ENCODE assay signal across 8 cellular contexts in genomic region chr7:90345548-90346319, GRCh38. TPM values are rescaled to one million over a fixed set of nuclear protein-coding genes. Genes with fewer than 3 reads are reported as not detected.
A peak's percentile ranks its signal among the peaks of the same experiment; 100 is the strongest.
DNase-seq lines count a peak whose midpoint lies in the region; ATAC-seq and TF ChIP-seq lines count a peak whose summit lies in the region.

No MANE protein-coding gene starts in this region.

- POLR2A ChIA-PET in WTC11 (lab: Charles Lee): interaction anchor here (1.3 kb wide), 1 partner anchor 134 kb away, joined by 5 read pairs; the partner anchor contains the start of gene STEAP2

- TF ChIP-seq CTCF in WTC11 (IDR thresholded peaks at IDR 0.05) (no peak), foreskin fibroblast (IDR thresholded peaks at IDR 0.05; ENCODE audit: low read depth, low read length) (no peak), neural crest cell (conservative IDR thresholded peaks at IDR 0.05) (no peak), GM10266 (IDR thresholded peaks at IDR 0.05; ENCODE audit: control insufficient read depth, insufficient read depth, low read depth, missing control alignments) (no peak)

- H3K4me1 Mint-ChIP-seq in WTC11: peaks cover 9% of the 10 kb centered on the region
- peaks cover 35% of the 10 kb centered on the region for H3K4me1 Mint-ChIP-seq in neural crest cell

- H3K36me3 Mint-ChIP-seq in WTC11: no peaks in the 10 kb centered on the region
- H3K36me3 Mint-ChIP-seq in neural crest cell (ENCODE audit: low read depth): no peaks in the 10 kb centered on the region

- H3K27me3 Mint-ChIP-seq in WTC11 (ENCODE audit: low read depth) (no peaks in the 10 kb centered on the region), neural crest cell (ENCODE audit: low read depth) (no peaks in the 10 kb centered on the region)

- ATAC-seq in GM21390 (IDR thresholded peaks at IDR 0.05; ENCODE audit: unreplicated experiment) (peak; percentile 21), WTC11 (peak; percentile 19)

- peak overlapping the region; percentile 89 for H3K27ac Mint-ChIP-seq in WTC11
- peak overlapping the region; percentile 98 for H3K27ac Mint-ChIP-seq in neural crest cell (ENCODE audit: unreplicated experiment)

- DNase-seq in ELF-1 (ENCODE audit: low read depth, low spot score) (peak; percentile 29), HS-5 (ENCODE audit: low read depth) (peak; percentile 10), WTC11 (ENCODE audit: low spot score) (no peak), foreskin fibroblast (peak; percentile 31 to 59), neural crest cell (ENCODE audit: low read depth, low spot score) (no peak), GM10266 (ENCODE audit: extremely low spot score) (no peak), NCI-H774 (lab: John Stamatoyannopoulos, UW) (no peak)

- CTCF ChIA-PET in WTC11 (lab: Charles Lee): interaction anchor here (0.7 to 1.7 kb wide), 9 partner anchors 26 to 191 kb away, joined by 3 to 15 read pairs (median 4); partner anchors contain the start of genes CLDN12, STEAP1 and STEAP2

- peak overlapping the region; percentile 91 for H3K4me3 Mint-ChIP-seq in WTC11
- H3K4me3 Mint-ChIP-seq in neural crest cell: peak overlapping the region; percentile 100

- H3K4me3 ChIP-seq in foreskin fibroblast (ENCODE audit: low read depth in 1 of 2, low read length in 2 of 2): peak overlapping the region; percentile 84 to 99

- no peaks in the 10 kb centered on the region for H3K9me3 Mint-ChIP-seq in WTC11
- H3K9me3 Mint-ChIP-seq in neural crest cell: no peaks in the 10 kb centered on the region

TF ChIP-seq in WTC11, 78 proteins besides CTCF, POLR2A, EP300 and RAD21:
- TF ChIP-seq RELA (CRISPR knock-in tag; IDR thresholded peaks at IDR 0.05; ENCODE audit: borderline replicate concordance) (no peak), ZNF512 (CRISPR knock-in tag; IDR thresholded peaks at IDR 0.05; ENCODE audit: borderline replicate concordance) (no peak), TEAD4 (CRISPR knock-in tag; IDR thresholded peaks at IDR 0.05) (no peak), NR3C1 (CRISPR knock-in tag; conservative IDR thresholded peaks at IDR 0.05; ENCODE audit: low read depth) (no peak), ATF3 (CRISPR knock-in tag; conservative IDR thresholded peaks at IDR 0.05) (no peak), GABPB1 (CRISPR knock-in tag; IDR thresholded peaks at IDR 0.05) (no peak)

RNA-seq across cellular contexts. Expression of gene GTPBP10, which starts 0.8 kb away (rescaled TPM):
- 18.5 to 20.1 TPM (median 19.6 TPM) in 3 replicates for total RNA-seq in WTC11 (2021)
- 20.4 and 21.6 TPM in 2 replicates for total RNA-seq in neural crest cell

RNA-seq across cellular contexts. Expression of gene FAM237B, which starts 24.6 kb away (rescaled TPM):
- total RNA-seq in WTC11 (2021) (not detected in 3 replicates), neural crest cell (not detected in 2 replicates)

RNA-seq across cellular contexts. Expression of gene CLDN12, which starts 57.5 kb away (rescaled TPM):
- 39.4 to 47.5 TPM (median 44.1 TPM) in 3 replicates for total RNA-seq in WTC11 (2021)
- total RNA-seq in neural crest cell: 41.0 and 41.1 TPM in 2 replicates

Comparison
In these comparisons a context has a peak if more than half of its experiments do, and no peak if none do; other contexts are left out.
1. DNase-seq: peak in ELF-1 (single experiment), HS-5 (single experiment) and foreskin fibroblast (2 of 2); none in WTC11 (single experiment), neural crest cell (single experiment), GM10266 (single experiment) and NCI-H774 (single experiment).